Comparison of ENCODE assay signal across 9 cellular contexts in genomic region chr16:68760671-68761275, GRCh38. TPM values are rescaled to one million over a fixed set of nuclear protein-coding genes. Genes with fewer than 3 reads are reported as not detected.
DNase-seq lines count a peak whose midpoint lies in the region; ATAC-seq and TF ChIP-seq lines count a peak whose summit lies in the region.
"Had no signal": no experiment of that assay in that cellular context is flagged by ENCODE, and none has a peak within 500 bp of the region (broad histone marks: within the 10 kb centered on the region; RNA-seq: fewer than 3 reads in every experiment).

No MANE protein-coding gene starts in this region.

- peak; percentile 68 for DNase-seq in COLO668 (lab: John Stamatoyannopoulos, UW; ENCODE audit: unreplicated experiment)
- peak; percentile 73 for DNase-seq in activated CD8-positive, alpha-beta T cell treated with anti-CD3 and anti-CD28 coated beads for 36 hours
- peak in 40 of 49 donors; percentile 18 to 83 (median 44) for DNase-seq in substantia nigra (lab: John Stamatoyannopoulos, UW)
- no peak for DNase-seq in HT-29 (ENCODE audit: low spot score)
- DNase-seq in ecto neural progenitor cell (ENCODE audit: low spot score), result no peak

- intact Hi-C loops in activated CD8-positive, alpha-beta T cell treated with anti-CD3 and anti-CD28 coated beads for 36 hours (cut with micrococcal nuclease), result no loop called here

- no peaks in the 10 kb centered on the region for H3K9me3 Mint-ChIP-seq in activated CD8-positive, alpha-beta T cell treated with anti-CD3 and anti-CD28 coated beads for 36 hours

- H3K27me3 ChIP-seq in layer of hippocampus (ENCODE audit: control insufficient read depth, insufficient read depth, low read length), result no peaks in the 10 kb centered on the region

- no peak for TF ChIP-seq CTCF in activated CD8-positive, alpha-beta T cell treated with anti-CD3 and anti-CD28 coated beads for 36 hours (IDR thresholded peaks at IDR 0.05)

- POLR2A ChIA-PET in activated CD8-positive, alpha-beta T cell treated with anti-CD3 and anti-CD28 coated beads for 36 hours (lab: Charles Lee), result interaction anchor here (0.6 kb wide), 1 partner anchor 30 kb away, joined by 3 read pairs; no protein-coding TSS in a partner anchor

- no peaks in the 10 kb centered on the region for H3K27me3 Mint-ChIP-seq in activated CD8-positive, alpha-beta T cell treated with anti-CD3 and anti-CD28 coated beads for 36 hours

- peaks cover 44% of the 10 kb centered on the region for H3K4me1 Mint-ChIP-seq in activated CD8-positive, alpha-beta T cell treated with anti-CD3 and anti-CD28 coated beads for 36 hours (ENCODE audit: low read depth)

- H3K27ac ChIP-seq in layer of hippocampus (ENCODE audit: low read depth, low read length), result peak overlapping the region; percentile 93
- H3K27ac ChIP-seq in substantia nigra (ENCODE audit: low read depth, low read length, poor library complexity, severe bottlenecking), result peak overlapping the region; percentile 89
- H3K27ac ChIP-seq: HL-60 had no signal

- peak overlapping the region; percentile 73 for H3K27ac Mint-ChIP-seq in activated CD8-positive, alpha-beta T cell treated with anti-CD3 and anti-CD28 coated beads for 36 hours

- no peaks in the 10 kb centered on the region for H3K36me3 Mint-ChIP-seq in activated CD8-positive, alpha-beta T cell treated with anti-CD3 and anti-CD28 coated beads for 36 hours (ENCODE audit: low read depth)

- CTCF ChIA-PET in activated CD8-positive, alpha-beta T cell treated with anti-CD3 and anti-CD28 coated beads for 36 hours (lab: Charles Lee), result interaction anchor here (0.6 kb wide), 1 partner anchor 89 kb away, joined by 3 read pairs; no protein-coding TSS in a partner anchor

- no peak overlapping the region for H3K4me3 Mint-ChIP-seq in activated CD8-positive, alpha-beta T cell treated with anti-CD3 and anti-CD28 coated beads for 36 hours

- ATAC-seq in GM19395 (IDR thresholded peaks at IDR 0.05; ENCODE audit: unreplicated experiment) (peak; percentile 62), HG03354 (IDR thresholded peaks at IDR 0.05; ENCODE audit: poor library complexity, severe bottlenecking, unreplicated experiment) (peak; percentile 55)
- peak; percentile 63 for ATAC-seq in activated CD8-positive, alpha-beta T cell treated with anti-CD3 and anti-CD28 coated beads for 36 hours

RNA-seq across cellular contexts. Expression of gene CDH1, which starts 23.7 kb away (rescaled TPM):
- under 1 TPM; 0.16 to 0.54 TPM for total RNA-seq in activated CD8-positive, alpha-beta T cell treated with anti-CD3 and anti-CD28 coated beads for 36 hours
- total RNA-seq in HT-29 (2014; rRNA removed; shearing (Covaris generic)), result 219 and 251 TPM in 2 replicates

Comparison
In these comparisons a context has a peak if more than half of its experiments do, and no peak if none do; other contexts are left out.
1. DNase-seq: peak in COLO668 (single experiment), activated CD8-positive, alpha-beta T cell treated with anti-CD3 and anti-CD28 coated beads for 36 hours (single experiment) and substantia nigra (40 of 49); none in HT-29 (single experiment) and ecto neural progenitor cell (single experiment).
2. RNA of gene CDH1, which starts 23.7 kb away (total RNA-seq): 219 to 251 TPM in HT-29; 0.16 to 0.54 TPM in activated CD8-positive, alpha-beta T cell treated with anti-CD3 and anti-CD28 coated beads for 36 hours; every median in the first group is over 100 times any median in the second.
3. Peak in every context shown above with its lines, with median percentiles within 50 percentile points of each other: ATAC-seq.